In genomic region chr7:77413128-77413527, GRCh38 we compare ENCODE assay signal across 20 cellular contexts. TPM values are rescaled to one million over a fixed set of nuclear protein-coding genes. Genes with fewer than 3 reads are reported as not detected.
DNase-seq lines count a peak whose midpoint lies in the region; ATAC-seq, FAIRE-seq and TF ChIP-seq lines count a peak whose summit lies in the region.
"Had no signal": no experiment of that assay in that cellular context is flagged by ENCODE, and none has a peak within 500 bp of the region (broad histone marks: within the 10 kb centered on the region; RNA-seq: fewer than 3 reads in every experiment).

No MANE protein-coding gene starts in this region.

- H2BK20ac ChIP-seq in H1 (ENCODE audit: low read length): peak overlapping the region; percentile 40

- peak overlapping the region; percentile 2 for H3K4ac ChIP-seq in H1 (replicated peaks; ENCODE audit: insufficient read length, low read depth, low read length)

- no peak for TF ChIP-seq EP300 in H1 (IDR thresholded peaks at IDR 0.05; ENCODE audit: borderline replicate concordance in 1 of 2, low read depth in 2 of 2, low read length in 2 of 2)

- no peaks in the 10 kb centered on the region for H4K20me1 ChIP-seq in BLaER1 treated with 17β-estradiol and CSF1 and Interleukin-3, amounts not matched to agents 10 nM and 100 nM
- no peaks in the 10 kb centered on the region for H4K20me1 ChIP-seq in H1 (replicated peaks in 1 of 2; ENCODE audit: control insufficient read depth in 1 of 2, insufficient read depth in 2 of 2, low read length in 2 of 2)
- H4K20me1 ChIP-seq in osteoblast (ENCODE audit: insufficient read depth, low read length): no peaks in the 10 kb centered on the region

- peaks cover 12% of the 10 kb centered on the region for H3K9me3 Mint-ChIP-seq in nephron progenitor cell
- no peaks in the 10 kb centered on the region for H3K9me3 Mint-ChIP-seq in activated CD4-positive, alpha-beta T cell treated with anti-CD3 and anti-CD28 coated beads for 36 hours (ENCODE audit: low read depth)
- H3K9me3 Mint-ChIP-seq: activated CD4-positive, alpha-beta T cell treated with anti-CD3 and anti-CD28 coated beads, Interleukin-2, amount 10 ng/mL, durations not matched to agents 24 days and 14 days; CD4-positive, alpha-beta memory T cell; H9 had no signal

- H3K4me1 ChIP-seq in BLaER1 treated with 17β-estradiol and CSF1 and Interleukin-3, amounts not matched to agents 10 nM and 100 nM: peaks cover 26 to 84% (median 36%) of the 10 kb centered on the region in 10 experiments
- H3K4me1 ChIP-seq in HUES64 (ENCODE audit: insufficient read depth, low read length) (peaks cover 47% of the 10 kb centered on the region), H1 (replicated peaks in 1 of 4; ENCODE audit: control insufficient read depth in 3 of 4, insufficient read depth in 4 of 4, low read length in 3 of 4) (peaks cover 4 to 34% (median 12%) of the 10 kb centered on the region in 4 experiments), osteoblast (ENCODE audit: insufficient read depth, low read length) (peaks cover 39% of the 10 kb centered on the region)
- H3K4me1 ChIP-seq in effector memory CD4-positive, alpha-beta T cell (ENCODE audit: control insufficient read depth, insufficient read depth, low read length, poor library complexity, severe bottlenecking): peaks cover 5% of the 10 kb centered on the region

- H3K4me1 Mint-ChIP-seq in nephron progenitor cell: peaks cover 4% of the 10 kb centered on the region
- H3K4me1 Mint-ChIP-seq in activated CD4-positive, alpha-beta T cell treated with anti-CD3 and anti-CD28 coated beads for 36 hours: peaks cover 28% of the 10 kb centered on the region

- POLR2A ChIA-PET in H1 (lab: Charles Lee; ENCODE audit: partially characterized antibody): interaction anchor here (5.7 kb wide), 1 partner anchor 13 kb away, joined by 28 read pairs; no protein-coding TSS in a partner anchor
- POLR2A ChIA-PET in activated CD4-positive, alpha-beta T cell treated with anti-CD3 and anti-CD28 coated beads for 36 hours (lab: Charles Lee): no interaction called here

- H3K27ac Mint-ChIP-seq in nephron progenitor cell: no peak overlapping the region
- H3K27ac Mint-ChIP-seq in activated CD4-positive, alpha-beta T cell treated with anti-CD3 and anti-CD28 coated beads for 36 hours: no peak overlapping the region
- H3K27ac Mint-ChIP-seq: activated CD4-positive, alpha-beta T cell treated with anti-CD3 and anti-CD28 coated beads, Interleukin-2, amount 10 ng/mL, durations not matched to agents 24 days and 14 days had no signal

- H3K4me3 Mint-ChIP-seq in nephron progenitor cell: no peak overlapping the region
- no peak overlapping the region for H3K4me3 Mint-ChIP-seq in activated CD4-positive, alpha-beta T cell treated with anti-CD3 and anti-CD28 coated beads for 36 hours
- H3K4me3 Mint-ChIP-seq: activated CD4-positive, alpha-beta T cell treated with anti-CD3 and anti-CD28 coated beads, Interleukin-2, amount 10 ng/mL, durations not matched to agents 24 days and 14 days had no signal

- peaks cover 0 to 20% (median 0%) of the 10 kb centered on the region in 11 experiments; a peak in 8 of 22 replicates for H3K27me3 ChIP-seq in BLaER1 treated with 17β-estradiol and CSF1 and Interleukin-3, amounts not matched to agents 10 nM and 100 nM
- H3K27me3 ChIP-seq in HUES64 (ENCODE audit: insufficient read depth, low read length): peaks cover 38% of the 10 kb centered on the region
- peaks cover 0 to 15% (median 12%) of the 10 kb centered on the region in 4 experiments; a peak in 6 of 7 replicates for H3K27me3 ChIP-seq in H1 (replicated peaks in 1 of 4; ENCODE audit: control insufficient read depth in 3 of 4, extremely low read depth in 1 of 4, insufficient read depth in 3 of 4, low read length in 3 of 4)
- H3K27me3 ChIP-seq in osteoblast (ENCODE audit: insufficient read depth, low read length): no peaks in the 10 kb centered on the region
- H3K27me3 ChIP-seq in effector memory CD4-positive, alpha-beta T cell (replicated peaks; ENCODE audit: control insufficient read depth, insufficient read depth, low read length, poor library complexity, severe bottlenecking): no peaks in the 10 kb centered on the region
- H3K27me3 ChIP-seq: adrenal gland, breast epithelium, heart left ventricle had no signal

- no peaks in the 10 kb centered on the region for H3K36me3 Mint-ChIP-seq in nephron progenitor cell (ENCODE audit: low read depth)
- no peaks in the 10 kb centered on the region for H3K36me3 Mint-ChIP-seq in activated CD4-positive, alpha-beta T cell treated with anti-CD3 and anti-CD28 coated beads for 36 hours (ENCODE audit: low read depth)
- H3K36me3 Mint-ChIP-seq: CD4-positive, alpha-beta memory T cell had no signal

- H3K36me3 ChIP-seq in BLaER1 treated with 17β-estradiol and CSF1 and Interleukin-3, amounts not matched to agents 10 nM and 100 nM: no peaks in the 10 kb centered on the region
- no peaks in the 10 kb centered on the region for H3K36me3 ChIP-seq in HUES64 (ENCODE audit: insufficient read depth, low read length)
- no peaks in the 10 kb centered on the region; a peak in 1 of 8 replicates for H3K36me3 ChIP-seq in H1 (ENCODE audit: control insufficient read depth in 2 of 4, insufficient read depth in 4 of 4, low read length in 3 of 4)
- no peaks in the 10 kb centered on the region for H3K36me3 ChIP-seq in osteoblast (ENCODE audit: insufficient read depth, low read length)
- H3K36me3 ChIP-seq in effector memory CD4-positive, alpha-beta T cell (ENCODE audit: control insufficient read depth, insufficient read depth, low read length): no peaks in the 10 kb centered on the region
- H3K36me3 ChIP-seq: adrenal gland, breast epithelium, heart left ventricle, left ventricle myocardium inferior had no signal

- peak overlapping the region in 5 of 11 experiments; percentile 5 to 96 (median 94); a peak in 8 of 22 replicates for H3K27ac ChIP-seq in BLaER1 treated with 17β-estradiol and CSF1 and Interleukin-3, amounts not matched to agents 10 nM and 100 nM
- peak overlapping the region; percentile 56; the same call in 1 of the 2 replicates for H3K27ac ChIP-seq in HUES64 (ENCODE audit: low read depth, low read length)
- no peak overlapping the region for H3K27ac ChIP-seq in H1 (ENCODE audit: low read depth, low read length)
- H3K27ac ChIP-seq in osteoblast (ENCODE audit: low read depth, low read length): no peak overlapping the region
- no peak overlapping the region for H3K27ac ChIP-seq in effector memory CD4-positive, alpha-beta T cell (ENCODE audit: insufficient read depth, low read length, poor library complexity, severe bottlenecking)
- H3K27ac ChIP-seq: breast epithelium, left ventricle myocardium inferior, RWPE1 had no signal

- H3K4me3 ChIP-seq in BLaER1 treated with 17β-estradiol and CSF1 and Interleukin-3, amounts not matched to agents 10 nM and 100 nM: peak overlapping the region in 1 of 10 experiments; percentile 7; a peak in 2 of 20 replicates
- no peak overlapping the region for H3K4me3 ChIP-seq in HUES64 (ENCODE audit: low read length)
- H3K4me3 ChIP-seq in H1 (ENCODE audit: extremely low read depth in 1 of 4, insufficient read depth in 2 of 4, low read depth in 3 of 4, low read length in 4 of 4): peak overlapping the region in 1 of 4 experiments; percentile 28; a peak in 1 of 8 replicates
- H3K4me3 ChIP-seq in osteoblast (ENCODE audit: insufficient read depth, low read length): no peak overlapping the region
- no peak overlapping the region for H3K4me3 ChIP-seq in effector memory CD4-positive, alpha-beta T cell (ENCODE audit: insufficient read depth, low read depth, low read length, poor library complexity, severe bottlenecking)
- H3K4me3 ChIP-seq: adrenal gland, breast epithelium, left ventricle myocardium inferior had no signal

- intact Hi-C loops in activated CD4-positive, alpha-beta T cell treated with anti-CD3 and anti-CD28 coated beads for 36 hours (cut with DNase I, micrococcal nuclease): no loop called here

- no peak overlapping the region for H2AFZ ChIP-seq in H1 (ENCODE audit: low read length)
- no peak overlapping the region for H2AFZ ChIP-seq in osteoblast (ENCODE audit: low read length)

- FAIRE-seq in H1 (lab: Jason Lieb, UNC): peak; percentile 28

- peak overlapping the region in 2 of 11 experiments; percentile 90 to 98; a peak in 2 of 22 replicates for H3K9ac ChIP-seq in BLaER1 treated with 17β-estradiol and CSF1 and Interleukin-3, amounts not matched to agents 10 nM and 100 nM
- no peak overlapping the region for H3K9ac ChIP-seq in HUES64 (ENCODE audit: low read depth, low read length)
- H3K9ac ChIP-seq in H1 (replicated peaks in 1 of 4; ENCODE audit: extremely low read depth in 1 of 4, low read depth in 3 of 4, low read length in 3 of 4): no peak overlapping the region

- H3K79me2 ChIP-seq in H1 (ENCODE audit: control insufficient read depth in 1 of 2, insufficient read depth in 2 of 2, low read length in 2 of 2): no peaks in the 10 kb centered on the region
- H3K79me2 ChIP-seq in osteoblast (ENCODE audit: insufficient read depth, low read length): peaks cover 9% of the 10 kb centered on the region

- peaks cover 8% of the 10 kb centered on the region; the same call in 1 of the 2 replicates for H3K23me2 ChIP-seq in H1 (ENCODE audit: low read depth, low read length)

- WGBS in HUES64: 59% methylated on average over 3 of the region's 4 CpGs
- WGBS in H1 (ENCODE audit: extremely low coverage in 1 of 2, insufficient coverage in 1 of 2, insufficient read length in 1 of 2, insufficient replicate concordance in 2 of 2, low coverage in 1 of 2, low lambda C conversion rate in 2 of 2, missing lambda C conversion rate in 1 of 2), 2 experiments: 48% methylated on average over 4 of the region's 4 CpGs; no CpG with 5 or more reads in 1 of the 2 experiments

- no peak overlapping the region for H3K56ac ChIP-seq in H1 (replicated peaks; ENCODE audit: insufficient read length, low read depth, low read length)

- peak overlapping the region; percentile 77 for H2BK120ac ChIP-seq in H1 (replicated peaks; ENCODE audit: low read depth, low read length)

- H3K79me1 ChIP-seq in H1 (ENCODE audit: low read depth, low read length): no peaks in the 10 kb centered on the region

- no peak for TF ChIP-seq RAD21 in H1 (IDR thresholded peaks at IDR 0.05 in 1 of 2, conservative IDR thresholded peaks at IDR 0.05 in 1 of 2; ENCODE audit: low read depth in 2 of 2, low read length in 2 of 2)

- peak overlapping the region; percentile 66; the same call in 1 of the 2 replicates for H2BK15ac ChIP-seq in H1 (ENCODE audit: low read length)

- peak overlapping the region; percentile 86; the same call in 1 of the 2 replicates for H2BK5ac ChIP-seq in H1 (ENCODE audit: low read depth, low read length)

- H4K5ac ChIP-seq in H1 (ENCODE audit: insufficient read length, low read depth, low read length): peak overlapping the region; percentile 32

- peak overlapping the region; percentile 2 for H4K91ac ChIP-seq in H1 (replicated peaks; ENCODE audit: insufficient read length, low read length)

- DNase-seq in H1 (ENCODE audit: low read depth in 1 of 2, low spot score in 2 of 2) (no peak), osteoblast (ENCODE audit: insufficient read length, low spot score, missing footprints) (peak; percentile 56), nephron progenitor cell (no peak), EL (no peak)
- DNase-seq in effector memory CD4-positive, alpha-beta T cell: no peak
- no peak for DNase-seq in activated CD4-positive, alpha-beta T cell treated with anti-CD3 and anti-CD28 coated beads for 36 hours
- DNase-seq: activated CD4-positive, alpha-beta T cell treated with anti-CD3 and anti-CD28 coated beads, Interleukin-2, amount 10 ng/mL, durations not matched to agents 24 days and 14 days; activated effector memory CD4-positive, alpha-beta T cell treated with anti-CD3 and anti-CD28 coated beads, Interleukin-2, amount 50 U/mL, for 16 hours; CD4-positive, alpha-beta memory T cell; H9; heart left ventricle; left ventricle myocardium inferior; NCI-H510A; nucleus accumbens; stimulated activated CD4-positive, alpha-beta T cell treated with anti-CD3 and anti-CD28 coated beads, Interleukin-12 subunit alpha, Interleukin-12 subunit beta, amount 100 ng/mL, for 4 hours had no signal

- no peak for TF ChIP-seq POLR2A in H1 (IDR thresholded peaks at IDR 0.05; ENCODE audit: control extremely low read depth in 1 of 2, low read depth in 2 of 2, low read length in 2 of 2)

- peaks cover 67% of the 10 kb centered on the region for H3K27me3 Mint-ChIP-seq in nephron progenitor cell (ENCODE audit: low read depth, poor library complexity)
- peaks cover 8% of the 10 kb centered on the region for H3K27me3 Mint-ChIP-seq in activated CD4-positive, alpha-beta T cell treated with anti-CD3 and anti-CD28 coated beads for 36 hours
- H3K27me3 Mint-ChIP-seq: CD4-positive, alpha-beta memory T cell had no signal

- H3K4me2 ChIP-seq in BLaER1 treated with 17β-estradiol and CSF1 and Interleukin-3, amounts not matched to agents 10 nM and 100 nM: peak overlapping the region in 6 of 11 experiments; percentile 4 to 97 (median 93); a peak in 10 of 22 replicates
- peak overlapping the region in 1 of 2 experiments; percentile 96; a peak in 2 of 4 replicates for H3K4me2 ChIP-seq in H1 (ENCODE audit: insufficient read depth in 1 of 2, low read depth in 2 of 2, low read length in 2 of 2)
- H3K4me2 ChIP-seq in osteoblast (ENCODE audit: insufficient read depth, low read length): no peak overlapping the region

- H2AK5ac ChIP-seq in H1 (ENCODE audit: low read depth, low read length): no peak overlapping the region; the same call in 1 of the 2 replicates

- H3K9me3 ChIP-seq in BLaER1 treated with 17β-estradiol and CSF1 and Interleukin-3, amounts not matched to agents 10 nM and 100 nM (replicated peaks in 1 of 11): no peaks in the 10 kb centered on the region
- H3K9me3 ChIP-seq in HUES64 (ENCODE audit: insufficient read depth, low read depth, low read length) (no peaks in the 10 kb centered on the region), H1 (ENCODE audit: insufficient read depth in 2 of 2, low read depth in 1 of 2, low read length in 1 of 2) (no peaks in the 10 kb centered on the region), osteoblast (ENCODE audit: low read depth, low read length) (no peaks in the 10 kb centered on the region)
- H3K9me3 ChIP-seq in effector memory CD4-positive, alpha-beta T cell (ENCODE audit: control insufficient read depth, low read length): no peaks in the 10 kb centered on the region
- H3K9me3 ChIP-seq: adrenal gland, breast epithelium, heart left ventricle, left ventricle myocardium inferior had no signal

- CTCF ChIA-PET in H1 (lab: Charles Lee; ENCODE audit: partially characterized antibody): no interaction called here
- CTCF ChIA-PET in activated CD4-positive, alpha-beta T cell treated with anti-CD3 and anti-CD28 coated beads for 36 hours (lab: Charles Lee): interaction anchor here (0.9 to 1.3 kb wide), 2 partner anchors 9 to 19 kb away, joined by 3 to 4 read pairs; no protein-coding TSS in a partner anchor

- H3K18ac ChIP-seq in H1 (ENCODE audit: extremely low read depth, low read length): peak overlapping the region; percentile 98

- H4K8ac ChIP-seq in H1 (ENCODE audit: extremely low read depth, insufficient read depth, low read length): no peak overlapping the region

- H2BK12ac ChIP-seq in H1 (ENCODE audit: low read depth, low read length): peak overlapping the region; percentile 93

- TF ChIP-seq CTCF in H1 (IDR thresholded peaks at IDR 0.05; ENCODE audit: control extremely low read depth in 1 of 3, insufficient read depth in 1 of 3, low read depth in 1 of 3, low read length in 3 of 3) (no peak), osteoblast (IDR thresholded peaks at IDR 0.05; ENCODE audit: extremely low read depth, low read depth, low read length) (no peak), nephron progenitor cell (IDR thresholded peaks at IDR 0.05) (no peak)

- H3K23ac ChIP-seq in H1 (ENCODE audit: insufficient read length): no peak overlapping the region

- no peak overlapping the region for H3K14ac ChIP-seq in H1 (ENCODE audit: insufficient read length)

- no peak for ATAC-seq in activated CD4-positive, alpha-beta T cell treated with anti-CD3 and anti-CD28 coated beads for 36 hours
- ATAC-seq: heart left ventricle had no signal

RNA-seq across cellular contexts. Expression of gene GSAP, which starts 3.0 kb away (rescaled TPM):
- polyA plus RNA-seq in HUES64 (2013, experiment 1 of 2): 0.60 TPM
- 0.63 TPM for polyA plus RNA-seq in HUES64 (2013, experiment 2 of 2)
- 0.93 and 0.94 TPM in 2 replicates for total RNA-seq in H1 (2021; fragmentation: NEBNext Ultra II Directional; extraction: Animal tissue kit (Norgen Biotek cat#: 25700))
- polyA plus RNA-seq in H1 (2011; rRNA removed): 1.7 and 2.1 TPM in 2 replicates
- polyA plus RNA-seq in H1 (2011; cell fraction: cytosol; rRNA removed): 2.5 TPM
- 5.9 TPM for polyA plus RNA-seq in H1 (2011; cell fraction: nucleus; rRNA removed)
- polyA plus RNA-seq in H1 (2012, experiment 1 of 2): 1.4 to 3.0 TPM (median 1.6 TPM) in 4 replicates
- polyA plus RNA-seq in H1 (2012, experiment 2 of 2): not detected
- polyA plus RNA-seq in H1 (2013, experiment 1 of 2): 0.67 TPM
- 0.40 TPM for polyA plus RNA-seq in H1 (2013, experiment 2 of 2)
- 4.3 and 6.0 TPM in 2 replicates for polyA minus RNA-seq in H1 (2011; rRNA and poly(A)+ RNA removed)
- polyA minus RNA-seq in H1 (2011; cell fraction: cytosol; rRNA and poly(A)+ RNA removed): 2.1 TPM
- 12.0 TPM for polyA minus RNA-seq in H1 (2011; cell fraction: nucleus; rRNA and poly(A)+ RNA removed)
- total RNA-seq in osteoblast: 10.6 and 13.0 TPM in 2 replicates
- 1 to 10 TPM; 1.1 to 1.4 TPM for total RNA-seq in activated CD4-positive, alpha-beta T cell treated with anti-CD3 and anti-CD28 coated beads for 36 hours
